ENCODE assay signal across 11 cellular contexts in genomic region chr7:156895024-156895780, GRCh38. TPM values are rescaled to one million over a fixed set of nuclear protein-coding genes. Genes with fewer than 3 reads are reported as not detected.
DNase-seq lines count a peak whose midpoint lies in the region; ATAC-seq and TF ChIP-seq lines count a peak whose summit lies in the region.
"Had no signal": no experiment of that assay in that cellular context is flagged by ENCODE, and none has a peak within 500 bp of the region (broad histone marks: within the 10 kb centered on the region; RNA-seq: fewer than 3 reads in every experiment).

No MANE protein-coding gene starts in this region.

- peaks cover 5% of the 10 kb centered on the region; the same call in 1 of the 2 replicates for H3K36me3 ChIP-seq in Karpas-422 (ENCODE audit: insufficient read depth, low read length)

- H3K27me3 ChIP-seq in Karpas-422 (ENCODE audit: low read length) = no peaks in the 10 kb centered on the region

- H3K27ac ChIP-seq in RWPE1 (peak overlapping the region; percentile 2; the same call in 1 of the 2 replicates), Karpas-422 (ENCODE audit: low read length) (no peak overlapping the region)

- CTCF ChIA-PET in activated CD8-positive, alpha-beta memory T cell treated with anti-CD3 and anti-CD28 coated beads, Interleukin-2, amount 10 ng/mL, durations not matched to agents 7 days and 5 days (lab: Charles Lee) = interaction anchor here (1.4 kb wide), 1 partner anchor 18 kb away, joined by 4 read pairs; no protein-coding TSS in a partner anchor
- CTCF ChIA-PET in RWPE1 (lab: Yijun Ruan, JAX) = no interaction called here

- no peak overlapping the region for H3K4me2 ChIP-seq in Karpas-422 (ENCODE audit: low read depth, low read length, poor library complexity, severe bottlenecking)

- peaks cover 4% of the 10 kb centered on the region for H3K27me3 Mint-ChIP-seq in activated CD8-positive, alpha-beta memory T cell treated with anti-CD3 and anti-CD28 coated beads, Interleukin-2, amount 10 ng/mL, durations not matched to agents 7 days and 5 days
- no peaks in the 10 kb centered on the region for H3K27me3 Mint-ChIP-seq in stimulated activated naive CD8-positive, alpha-beta T cell treated with anti-CD3 and anti-CD28 coated beads, Interleukin-15, amount 100 ng/mL, for 72 hours

- DNase-seq in activated CD8-positive, alpha-beta memory T cell treated with anti-CD3 and anti-CD28 coated beads, Interleukin-2, amount 10 ng/mL, durations not matched to agents 7 days and 5 days = peak; percentile 63
- no peak for DNase-seq in activated CD8-positive, alpha-beta memory T cell treated with anti-CD3 and anti-CD28 coated beads for 24 hours
- DNase-seq in RWPE1 (ENCODE audit: low spot score) = no peak
- peak; percentile 70 for DNase-seq in dermis blood vessel endothelial cell
- DNase-seq in stimulated activated naive CD8-positive, alpha-beta T cell treated with anti-CD3 and anti-CD28 coated beads, Interleukin-15, amount 100 ng/mL, for 72 hours = no peak
- DNase-seq in activated CD4-positive, CD25-positive, alpha-beta regulatory T cell treated with anti-CD3 and anti-CD28 coated beads, Interleukin-2, amount 50 U/mL, for 72 hours = no peak
- no peak for DNase-seq in Karpas-422
- DNase-seq: activated gamma-delta T cell, NCI-H345 had no signal

- peaks cover 15% of the 10 kb centered on the region for H3K4me1 ChIP-seq in Karpas-422 (ENCODE audit: low read length)

- no peaks in the 10 kb centered on the region for H3K9me3 ChIP-seq in Karpas-422 (ENCODE audit: low read length)

- H3K4me1 Mint-ChIP-seq in activated CD8-positive, alpha-beta memory T cell treated with anti-CD3 and anti-CD28 coated beads, Interleukin-2, amount 10 ng/mL, durations not matched to agents 7 days and 5 days = peaks cover 49% of the 10 kb centered on the region
- peaks cover 36% of the 10 kb centered on the region for H3K4me1 Mint-ChIP-seq in stimulated activated naive CD8-positive, alpha-beta T cell treated with anti-CD3 and anti-CD28 coated beads, Interleukin-15, amount 100 ng/mL, for 72 hours

- no peaks in the 10 kb centered on the region for H4K20me1 ChIP-seq in Karpas-422 (ENCODE audit: insufficient read depth, low read depth, low read length)

- no peaks in the 10 kb centered on the region for H3K9me3 Mint-ChIP-seq in activated CD8-positive, alpha-beta memory T cell treated with anti-CD3 and anti-CD28 coated beads, Interleukin-2, amount 10 ng/mL, durations not matched to agents 7 days and 5 days (ENCODE audit: low read depth)
- peaks cover 0 to 9% of the 10 kb centered on the region in 2 donors for H3K9me3 Mint-ChIP-seq in stimulated activated naive CD8-positive, alpha-beta T cell treated with anti-CD3 and anti-CD28 coated beads, Interleukin-15, amount 100 ng/mL, for 72 hours

- no peak overlapping the region for H2AFZ ChIP-seq in Karpas-422 (ENCODE audit: low read length)

- H3K4me3 ChIP-seq in Karpas-422 (ENCODE audit: low read length) = no peak overlapping the region

- peaks cover 21% of the 10 kb centered on the region for H3K79me2 ChIP-seq in Karpas-422 (ENCODE audit: low read length)

- H3K4me3 Mint-ChIP-seq in activated CD8-positive, alpha-beta memory T cell treated with anti-CD3 and anti-CD28 coated beads, Interleukin-2, amount 10 ng/mL, durations not matched to agents 7 days and 5 days = peak overlapping the region; percentile 85
- H3K4me3 Mint-ChIP-seq in stimulated activated naive CD8-positive, alpha-beta T cell treated with anti-CD3 and anti-CD28 coated beads, Interleukin-15, amount 100 ng/mL, for 72 hours = peak overlapping the region; percentile 41 to 89

- H3K9ac ChIP-seq in Karpas-422 (ENCODE audit: low read length) = no peak overlapping the region

- no peaks in the 10 kb centered on the region for H3K9me2 ChIP-seq in Karpas-422 (replicated peaks; ENCODE audit: insufficient read depth, low read length)

- no peak for TF ChIP-seq CTCF in RWPE1 (conservative IDR thresholded peaks at IDR 0.05; ENCODE audit: low read depth)

- POLR2A ChIA-PET in RWPE1 (lab: Yijun Ruan, JAX; ENCODE audit: low non-redundant PET) = no interaction called here

- no peak for ATAC-seq in activated CD8-positive, alpha-beta memory T cell treated with anti-CD3 and anti-CD28 coated beads, Interleukin-2, amount 10 ng/mL, durations not matched to agents 7 days and 5 days
- ATAC-seq in stimulated activated naive CD8-positive, alpha-beta T cell treated with anti-CD3 and anti-CD28 coated beads, Interleukin-15, amount 100 ng/mL, for 72 hours = no peak
- no peak for ATAC-seq in GM18870 (IDR thresholded peaks at IDR 0.05; ENCODE audit: unreplicated experiment)
- ATAC-seq: HepG2 had no signal

- peaks cover 11% of the 10 kb centered on the region for H3K36me3 Mint-ChIP-seq in activated CD8-positive, alpha-beta memory T cell treated with anti-CD3 and anti-CD28 coated beads, Interleukin-2, amount 10 ng/mL, durations not matched to agents 7 days and 5 days

- H3K27ac Mint-ChIP-seq in activated CD8-positive, alpha-beta memory T cell treated with anti-CD3 and anti-CD28 coated beads, Interleukin-2, amount 10 ng/mL, durations not matched to agents 7 days and 5 days = peak overlapping the region; percentile 90
- peak overlapping the region; percentile 23 to 75 for H3K27ac Mint-ChIP-seq in stimulated activated naive CD8-positive, alpha-beta T cell treated with anti-CD3 and anti-CD28 coated beads, Interleukin-15, amount 100 ng/mL, for 72 hours

RNA-seq across cellular contexts. Expression of gene LMBR1, which starts 2.2 kb away (rescaled TPM):
- 10 to 100 TPM; 64.0 to 69.8 TPM for total RNA-seq in activated CD8-positive, alpha-beta memory T cell treated with anti-CD3 and anti-CD28 coated beads, Interleukin-2, amount 10 ng/mL, durations not matched to agents 7 days and 5 days
- total RNA-seq in dermis blood vessel endothelial cell = 156 and 194 TPM in 2 replicates
- total RNA-seq in Karpas-422 (2014; rRNA removed; shearing (Covaris generic); ENCODE audit: low replicate concordance) = 123 and 202 TPM in 2 replicates

RNA-seq across cellular contexts. Expression of gene NOM1, which starts 54.3 kb away (rescaled TPM):
- total RNA-seq in activated CD8-positive, alpha-beta memory T cell treated with anti-CD3 and anti-CD28 coated beads, Interleukin-2, amount 10 ng/mL, durations not matched to agents 7 days and 5 days = 10 to 100 TPM; 31.9 to 35.0 TPM
- 20.6 and 23.0 TPM in 2 replicates for total RNA-seq in dermis blood vessel endothelial cell
- 18.4 and 25.0 TPM in 2 replicates for total RNA-seq in Karpas-422 (2014; rRNA removed; shearing (Covaris generic); ENCODE audit: low replicate concordance)

Comparison
In these comparisons a context has a peak if more than half of its experiments do, and no peak if none do; other contexts are left out.
1. DNase-seq: peak in activated CD8-positive, alpha-beta memory T cell treated with anti-CD3 and anti-CD28 coated beads, Interleukin-2, amount 10 ng/mL, durations not matched to agents 7 days and 5 days (single experiment) and dermis blood vessel endothelial cell (single experiment); none in activated CD8-positive, alpha-beta memory T cell treated with anti-CD3 and anti-CD28 coated beads for 24 hours (single experiment), RWPE1 (single experiment), stimulated activated naive CD8-positive, alpha-beta T cell treated with anti-CD3 and anti-CD28 coated beads, Interleukin-15, amount 100 ng/mL, for 72 hours (0 of 2), activated CD4-positive, CD25-positive, alpha-beta regulatory T cell treated with anti-CD3 and anti-CD28 coated beads, Interleukin-2, amount 50 U/mL, for 72 hours (single experiment) and Karpas-422 (single experiment).